19 cellular contexts compared by ENCODE assay signal in the genomic region with DNA sequence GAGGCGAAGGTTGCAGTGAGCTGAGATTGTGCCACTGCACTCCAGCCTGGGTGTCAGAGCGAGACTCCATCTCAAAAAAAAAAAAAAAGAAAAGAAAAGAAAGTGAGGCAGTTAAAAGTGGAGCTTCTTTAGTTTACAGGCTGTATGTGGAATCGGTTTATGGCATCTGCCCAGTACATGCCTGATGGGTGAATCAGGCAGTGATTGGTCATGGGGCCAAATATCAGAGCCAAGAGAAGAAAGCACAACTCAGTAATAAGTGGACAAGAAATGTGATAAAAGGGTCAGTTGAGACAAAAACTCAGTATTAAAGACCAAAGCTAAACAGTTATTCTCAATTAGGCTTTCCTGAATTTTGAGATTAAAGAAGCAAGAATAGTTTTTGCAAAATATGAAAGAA. TPM values are rescaled to one million over a fixed set of nuclear protein-coding genes. Genes with fewer than 3 reads are reported as not detected.
DNase-seq lines count a peak whose midpoint lies in the region; ATAC-seq and TF ChIP-seq lines count a peak whose summit lies in the region.
"Had no signal": no experiment of that assay in that cellular context is flagged by ENCODE, and none has a peak within 500 bp of the region (broad histone marks: within the 10 kb centered on the region; RNA-seq: fewer than 3 reads in every experiment).

No MANE protein-coding gene starts in this region.

- no TSS peak for BruUV-seq in mammary epithelial cell (replicated peaks; lab: Mats Ljungman, UMichigan)

- ATAC-seq in HG03354 (IDR thresholded peaks at IDR 0.05; ENCODE audit: poor library complexity, severe bottlenecking, unreplicated experiment) = no peak
- ATAC-seq: lower lobe of right lung had no signal

- H2AFZ ChIP-seq in mammary epithelial cell (ENCODE audit: low read depth, low read length) (no peak overlapping the region), Karpas-422 (ENCODE audit: low read length) (no peak overlapping the region)

- in situ Hi-C loops in ACHN (cut with HindIII; ENCODE audit: low pct_ligation_motif_present, low pct_unique_long_range_greater_than_20kb, low sequenced_read_pairs) = no loop called here
- in situ Hi-C loops in mammary epithelial cell (cut with MboI; ENCODE audit: low sequenced_read_pairs in 2 of 2) = no loop called here

- no peaks in the 10 kb centered on the region for H3K36me3 ChIP-seq in mammary epithelial cell (ENCODE audit: insufficient read depth, low read length)
- H3K36me3 ChIP-seq in kidney epithelial cell (ENCODE audit: control insufficient read depth, insufficient read depth, low read length) = no peaks in the 10 kb centered on the region
- H3K36me3 ChIP-seq in Karpas-422 (ENCODE audit: insufficient read depth, low read length) = no peaks in the 10 kb centered on the region
- H3K36me3 ChIP-seq: lower lobe of right lung had no signal

- H4K20me1 ChIP-seq in mammary epithelial cell (ENCODE audit: insufficient read depth, low read length) (no peaks in the 10 kb centered on the region), Karpas-422 (ENCODE audit: insufficient read depth, low read depth, low read length) (no peaks in the 10 kb centered on the region)

- no peaks in the 10 kb centered on the region for H3K79me2 ChIP-seq in mammary epithelial cell (ENCODE audit: insufficient read depth, low read length)
- no peaks in the 10 kb centered on the region for H3K79me2 ChIP-seq in Karpas-422 (ENCODE audit: low read length)

- H3K9me2 ChIP-seq in Karpas-422 (replicated peaks; ENCODE audit: insufficient read depth, low read length) = no peaks in the 10 kb centered on the region

- no peak overlapping the region for H3K27ac ChIP-seq in mammary epithelial cell (ENCODE audit: insufficient read depth, low read depth, low read length)
- no peak overlapping the region for H3K27ac ChIP-seq in substantia nigra (ENCODE audit: low read depth, low read length, poor library complexity, severe bottlenecking)
- H3K27ac ChIP-seq in Karpas-422 (ENCODE audit: low read length) = no peak overlapping the region
- H3K27ac ChIP-seq: lower lobe of right lung had no signal

- dilution Hi-C loops in mammary epithelial cell (cut with HindIII; ENCODE audit: low sequenced_read_pairs) = no loop called here

- no peaks in the 10 kb centered on the region for H3K9me3 ChIP-seq in mammary epithelial cell (replicated peaks; ENCODE audit: insufficient read depth, low read length)
- no peaks in the 10 kb centered on the region for H3K9me3 ChIP-seq in Karpas-422 (ENCODE audit: low read length)
- H3K9me3 ChIP-seq: lower lobe of right lung had no signal

- DNase-seq in ACHN (peak; percentile 68), HS-27A (ENCODE audit: low read depth) (peak; percentile 1), mammary epithelial cell (peak; percentile 48), kidney epithelial cell (ENCODE audit: low read depth) (peak; percentile 25), substantia nigra (lab: John Stamatoyannopoulos, UW) (no peak), Karpas-422 (no peak)
- no peak for DNase-seq in activated effector memory CD4-positive, alpha-beta T cell treated with anti-CD3 and anti-CD28 coated beads, Interleukin-2, amount 50 U/mL, for 16 hours
- DNase-seq: activated naive CD4-positive, alpha-beta T cell treated with anti-CD3 and anti-CD28 coated beads, Interleukin-2, amount 10 ng/mL, durations not matched to agents 7 days and 5 days; Calu3; lower lobe of right lung; NCI-H1436 treated with DMSO at 0.1 percent for 48 hours; NCI-H524; nephron progenitor cell; stimulated activated naive CD4-positive, alpha-beta T cell treated with Interleukin-2 at 50 U/mL for 16 hours had no signal

- 40% methylated on average over 3 of the region's 3 CpGs for WGBS in mammary epithelial cell (ENCODE audit: low coverage, missing lambda C conversion rate)

- H3K9ac ChIP-seq in mammary epithelial cell (ENCODE audit: insufficient read depth, low read length) = no peak overlapping the region
- no peak overlapping the region for H3K9ac ChIP-seq in Karpas-422 (ENCODE audit: low read length)

- H3K4me3 ChIP-seq in mammary epithelial cell (replicated peaks in 1 of 3; ENCODE audit: insufficient read depth in 1 of 3, low read depth in 2 of 3, low read length in 3 of 3) = no peak overlapping the region
- no peak overlapping the region for H3K4me3 ChIP-seq in kidney epithelial cell (ENCODE audit: low read depth, low read length)
- no peak overlapping the region for H3K4me3 ChIP-seq in Karpas-422 (ENCODE audit: low read length)
- H3K4me3 ChIP-seq: lower lobe of right lung had no signal

- TF ChIP-seq CTCF in mammary epithelial cell (conservative IDR thresholded peaks at IDR 0.05 in 1 of 2, IDR thresholded peaks at IDR 0.05 in 1 of 2; ENCODE audit: extremely low read depth in 1 of 2, insufficient read depth in 1 of 2, low read depth in 1 of 2, low read length in 2 of 2) (no peak), kidney epithelial cell (IDR thresholded peaks at IDR 0.05; ENCODE audit: insufficient read depth, low read length, poor library complexity, severe bottlenecking) (no peak)

- CTCF ChIA-PET in mammary epithelial cell (lab: Charles Lee; ENCODE audit: low non-redundant PET) = no interaction called here

- H3K27me3 ChIP-seq in mammary epithelial cell (ENCODE audit: insufficient read depth, low read length) = no peaks in the 10 kb centered on the region
- H3K27me3 ChIP-seq in kidney epithelial cell (ENCODE audit: control insufficient read depth, insufficient read depth, low read length) = no peaks in the 10 kb centered on the region
- no peaks in the 10 kb centered on the region for H3K27me3 ChIP-seq in Karpas-422 (ENCODE audit: low read length)

- H3K4me2 ChIP-seq in mammary epithelial cell (ENCODE audit: insufficient read depth, low read depth, low read length) (no peak overlapping the region), Karpas-422 (ENCODE audit: low read depth, low read length, poor library complexity, severe bottlenecking) (no peak overlapping the region)

- intact Hi-C loops in mammary epithelial cell (cut with micrococcal nuclease) = no loop called here

- no peaks in the 10 kb centered on the region for H3K4me1 ChIP-seq in mammary epithelial cell (ENCODE audit: insufficient read depth, low read length)
- H3K4me1 ChIP-seq in Karpas-422 (ENCODE audit: low read length) = peaks cover 8% of the 10 kb centered on the region
- H3K4me1 ChIP-seq: lower lobe of right lung had no signal

RNA-seq across cellular contexts. Expression of gene CDC14C, which starts 14.2 kb away (rescaled TPM):
- total RNA-seq in mammary epithelial cell (under 1 TPM in 1 of 2 donors, not detected in 1; 0.17 TPM), kidney epithelial cell (not detected in 2 replicates)
- polyA plus RNA-seq in mammary epithelial cell = not detected
- polyA minus RNA-seq in mammary epithelial cell = not detected
- not detected in 2 replicates for total RNA-seq in Karpas-422 (2014; rRNA removed; shearing (Covaris generic); ENCODE audit: low replicate concordance)
- total RNA-seq: chondrocyte, lower lobe of right lung, OCI-LY7, skeletal muscle tissue had no signal
- polyA plus RNA-seq: IgD-negative memory B cell had no signal

Comparison
In these comparisons a context has a peak if more than half of its experiments do, and no peak if none do; other contexts are left out.
1. DNase-seq: peak in ACHN (single experiment), HS-27A (single experiment), mammary epithelial cell (single experiment) and kidney epithelial cell (single experiment); none in substantia nigra (0 of 49), activated effector memory CD4-positive, alpha-beta T cell treated with anti-CD3 and anti-CD28 coated beads, Interleukin-2, amount 50 U/mL, for 16 hours (single experiment) and Karpas-422 (single experiment).